In genomic region chr17:79844869-79845600, GRCh38 we compare ENCODE assay signal across 8 cellular contexts. TPM values are rescaled to one million over a fixed set of nuclear protein-coding genes. Genes with fewer than 3 reads are reported as not detected.
DNase-seq lines count a peak whose midpoint lies in the region; ATAC-seq, FAIRE-seq and TF ChIP-seq lines count a peak whose summit lies in the region.

No MANE protein-coding gene starts in this region.

- no peaks in the 10 kb centered on the region for H3K9me3 ChIP-seq in PC-9 (ENCODE audit: insufficient read depth, low read depth)
- H3K9me3 ChIP-seq in astrocyte (ENCODE audit: insufficient read depth, low read depth, low read length) = no peaks in the 10 kb centered on the region
- H3K9me3 ChIP-seq in iPS-18c (ENCODE audit: control insufficient read depth, insufficient read depth, low read length) = no peaks in the 10 kb centered on the region
- H3K9me3 ChIP-seq in smooth muscle cell (replicated peaks; ENCODE audit: low read depth) = no peaks in the 10 kb centered on the region

- H3K36me3 ChIP-seq in ACC112 (ENCODE audit: insufficient read depth, low read length) = no peaks in the 10 kb centered on the region
- no peaks in the 10 kb centered on the region for H3K36me3 ChIP-seq in PC-9 (ENCODE audit: low read depth)
- no peaks in the 10 kb centered on the region for H3K36me3 ChIP-seq in astrocyte (ENCODE audit: insufficient read depth, low read length)
- no peaks in the 10 kb centered on the region for H3K36me3 ChIP-seq in smooth muscle cell (ENCODE audit: low read depth)

- no peak overlapping the region for H3K27ac Mint-ChIP-seq in astrocyte (ENCODE audit: unreplicated experiment)

- DNase-seq in GM10266 (ENCODE audit: extremely low spot score) (peak; percentile 86), PC-9 (peak in 1 of 2 experiments; percentile 51), astrocyte (ENCODE audit: low read depth) (no peak), smooth muscle cell (lab: John Stamatoyannopoulos, UW; ENCODE audit: unreplicated experiment) (no peak)

- no peak overlapping the region for H3K9ac ChIP-seq in astrocyte (ENCODE audit: low read length)
- H3K9ac ChIP-seq in smooth muscle cell (ENCODE audit: low read depth) = peak overlapping the region; percentile 52

- H3K27me3 Mint-ChIP-seq in astrocyte (ENCODE audit: low read depth, unreplicated experiment) = peaks cover 37% of the 10 kb centered on the region

- peaks cover 2% of the 10 kb centered on the region for H3K9me3 Mint-ChIP-seq in astrocyte (ENCODE audit: unreplicated experiment)

- CTCF ChIA-PET in PC-9 (lab: Charles Lee) = interaction anchor here (0.9 kb wide), 1 partner anchor 66 kb away, joined by 5 read pairs; no protein-coding TSS in a partner anchor

- H3K9me2 ChIP-seq in PC-9 (ENCODE audit: insufficient read depth) = no peaks in the 10 kb centered on the region

- 6% methylated on average over 21 of the region's 38 CpGs for WGBS in smooth muscle cell (ENCODE audit: low lambda C conversion rate)

- H2AFZ ChIP-seq in ACC112 (ENCODE audit: low read length, unreplicated experiment) = peak overlapping the region; percentile 40
- no peak overlapping the region for H2AFZ ChIP-seq in PC-9
- H2AFZ ChIP-seq in astrocyte (ENCODE audit: low read depth, low read length) = peak overlapping the region; percentile 37
- peak overlapping the region; percentile 86 for H2AFZ ChIP-seq in smooth muscle cell (ENCODE audit: low read depth)

- no peak overlapping the region for H3K4me3 Mint-ChIP-seq in astrocyte (ENCODE audit: unreplicated experiment)

- no peaks in the 10 kb centered on the region for H3K4me1 Mint-ChIP-seq in astrocyte (ENCODE audit: low read depth, unreplicated experiment)

- ATAC-seq in GM19328 (IDR thresholded peaks at IDR 0.05; ENCODE audit: unreplicated experiment) (no peak), HG02678 (IDR thresholded peaks at IDR 0.05; ENCODE audit: unreplicated experiment) (no peak)

- TF ChIP-seq CTCF in GM10266 (IDR thresholded peaks at IDR 0.05; ENCODE audit: control insufficient read depth, insufficient read depth, low read depth, missing control alignments) (peak; percentile 77), PC-9 (conservative IDR thresholded peaks at IDR 0.05) (peak; percentile 70), astrocyte (IDR thresholded peaks at IDR 0.05; ENCODE audit: insufficient read depth, low read depth, low read length) (peak; percentile 16), smooth muscle cell (IDR thresholded peaks at IDR 0.05; ENCODE audit: borderline replicate concordance, insufficient read depth, poor library complexity, severe bottlenecking) (peak; percentile 73)

- H3K27me3 ChIP-seq in ACC112 (ENCODE audit: insufficient read depth, low read length) (peaks cover 38% of the 10 kb centered on the region), PC-9 (ENCODE audit: insufficient read depth, low read depth) (peaks cover 4% of the 10 kb centered on the region; the same call in 1 of the 2 replicates), astrocyte (ENCODE audit: insufficient read depth, low read length) (peaks cover 31% of the 10 kb centered on the region), smooth muscle cell (ENCODE audit: low read depth) (peaks cover 30% of the 10 kb centered on the region)

- H3F3A ChIP-seq in PC-9 (ENCODE audit: insufficient read depth, low read depth) = peaks cover 20% of the 10 kb centered on the region; the same call in 1 of the 2 replicates
- H3F3A ChIP-seq in smooth muscle cell (ENCODE audit: low read depth) = peaks cover 24% of the 10 kb centered on the region

- H3K27ac ChIP-seq in ACC112 (ENCODE audit: low read depth, low read length) (no peak overlapping the region), PC-9 (no peak overlapping the region), astrocyte (ENCODE audit: low read depth, low read length) (no peak overlapping the region), smooth muscle cell (ENCODE audit: low read depth) (peak overlapping the region; percentile 84)

- peaks cover 13% of the 10 kb centered on the region for H3K4me1 ChIP-seq in ACC112 (ENCODE audit: control insufficient read depth, insufficient read depth, low read length, unreplicated experiment)
- H3K4me1 ChIP-seq in PC-9 (replicated peaks; ENCODE audit: insufficient read depth) = no peaks in the 10 kb centered on the region; the same call in 1 of the 2 replicates
- peaks cover 7% of the 10 kb centered on the region for H3K4me1 ChIP-seq in astrocyte (ENCODE audit: insufficient read depth, low read length)
- peaks cover 37% of the 10 kb centered on the region for H3K4me1 ChIP-seq in smooth muscle cell (ENCODE audit: low read depth)

- intact Hi-C loops in PC-9 (cut with micrococcal nuclease; ENCODE audit: unreplicated experiment) = no loop called here

- H3K36me3 Mint-ChIP-seq in astrocyte (ENCODE audit: low read depth, unreplicated experiment) = no peaks in the 10 kb centered on the region

- no peaks in the 10 kb centered on the region for H3K79me2 ChIP-seq in ACC112 (ENCODE audit: control insufficient read depth, insufficient read depth, low read length, unreplicated experiment)
- no peaks in the 10 kb centered on the region for H3K79me2 ChIP-seq in PC-9 (ENCODE audit: low read depth)
- no peaks in the 10 kb centered on the region for H3K79me2 ChIP-seq in astrocyte (ENCODE audit: insufficient read depth, low read length)
- no peaks in the 10 kb centered on the region for H3K79me2 ChIP-seq in smooth muscle cell (ENCODE audit: low read depth)

- H4K20me1 ChIP-seq in PC-9 (ENCODE audit: insufficient read depth) (no peaks in the 10 kb centered on the region), astrocyte (ENCODE audit: insufficient read depth, low read length) (no peaks in the 10 kb centered on the region), smooth muscle cell (ENCODE audit: low read depth) (no peaks in the 10 kb centered on the region)

- peak overlapping the region; percentile 81 for H3K4me3 ChIP-seq in ACC112 (ENCODE audit: low read depth, low read length)
- H3K4me3 ChIP-seq in PC-9 = no peak overlapping the region
- no peak overlapping the region for H3K4me3 ChIP-seq in astrocyte (ENCODE audit: insufficient read depth, low read depth, low read length)
- H3K4me3 ChIP-seq in iPS-18c (ENCODE audit: insufficient read depth, low read depth, low read length) = peak overlapping the region; percentile 24; the same call in 1 of the 2 replicates
- peak overlapping the region; percentile 62 for H3K4me3 ChIP-seq in smooth muscle cell

- peak overlapping the region; percentile 85; the same call in 1 of the 2 replicates for H3K4me2 ChIP-seq in PC-9
- H3K4me2 ChIP-seq in astrocyte (ENCODE audit: low read length) = peak overlapping the region; percentile 44
- H3K4me2 ChIP-seq in smooth muscle cell = peak overlapping the region; percentile 100

- POLR2A ChIA-PET in PC-9 (lab: Charles Lee; ENCODE audit: unreplicated experiment) = no interaction called here

- no TSS peak for BruUV-seq in PC-9 (replicated peaks; lab: Mats Ljungman, UMichigan)

- FAIRE-seq in astrocyte (lab: Jason Lieb, UNC) = no peak

RNA-seq across cellular contexts. Expression of gene CBX4, which starts 5.8 kb away (rescaled TPM):
- total RNA-seq in PC-9 (2021) = 32.0 and 33.1 TPM in 2 replicates
- total RNA-seq in astrocyte = 12.6 and 16.9 TPM in 2 replicates
- 17.3 and 17.4 TPM in 2 replicates for total RNA-seq in smooth muscle cell
- 44.6 and 47.2 TPM in 2 replicates for polyA plus RNA-seq in smooth muscle cell

RNA-seq across cellular contexts. Expression of gene CBX8, which starts 48.2 kb away (rescaled TPM):
- total RNA-seq in PC-9 (2021) = 14.2 and 15.5 TPM in 2 replicates
- 2.5 and 3.4 TPM in 2 replicates for total RNA-seq in astrocyte
- 1.9 and 2.6 TPM in 2 replicates for total RNA-seq in smooth muscle cell
- 4.3 and 9.0 TPM in 2 replicates for polyA plus RNA-seq in smooth muscle cell

Comparison
In these comparisons a context has a peak if more than half of its experiments do, and no peak if none do; other contexts are left out.
1. H3K4me3 ChIP-seq: peak in ACC112 (single experiment), iPS-18c (single experiment) and smooth muscle cell (single experiment); none in PC-9 (single experiment) and astrocyte (single experiment).
2. CTCF ChIP-seq: peak in every context shown above with its lines; median percentile 77 in GM10266; 73 in smooth muscle cell; 70 in PC-9; 16 in astrocyte.
3. H3K4me2 ChIP-seq: peak in every context shown above with its lines; median percentile 100 in smooth muscle cell; 85 in PC-9; 44 in astrocyte.